In the genomic region with DNA sequence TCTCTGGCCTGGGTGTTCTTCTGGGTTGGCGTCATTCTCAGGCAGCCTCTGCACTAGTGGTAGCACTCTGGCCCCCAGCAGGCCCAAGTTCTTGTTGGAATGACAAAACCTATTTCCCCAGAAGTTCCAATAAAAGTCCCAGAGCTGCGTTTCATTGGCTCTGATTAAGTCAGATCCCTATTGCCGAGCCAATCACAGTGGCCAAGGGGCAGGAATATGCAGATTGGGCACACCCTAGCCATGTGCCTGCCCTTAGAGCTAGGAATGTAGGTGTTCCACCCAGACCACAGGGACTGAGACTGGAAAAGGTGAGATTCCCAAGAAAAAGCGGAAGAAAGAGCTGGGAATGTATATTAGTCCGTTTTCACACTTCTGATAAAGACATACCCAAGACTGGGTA, we compare ENCODE assay signal across 17 cellular contexts. TPM values are rescaled to one million over a fixed set of nuclear protein-coding genes. Genes with fewer than 3 reads are reported as not detected.
DNase-seq lines count a peak whose midpoint lies in the region; ATAC-seq, FAIRE-seq and TF ChIP-seq lines count a peak whose summit lies in the region.
"Had no signal": no experiment of that assay in that cellular context is flagged by ENCODE, and none has a peak within 500 bp of the region (broad histone marks: within the 10 kb centered on the region; RNA-seq: fewer than 3 reads in every experiment).

No MANE protein-coding gene starts in this region.

- H2AFZ ChIP-seq in GM23338 (no peak overlapping the region), K562 (ENCODE audit: low read depth, low read length) (no peak overlapping the region)
- H2AFZ ChIP-seq: PC-9 had no signal

- H3K4me3 ChIP-seq in BLaER1: no peak overlapping the region
- H3K4me3 ChIP-seq in GM23338: no peak overlapping the region
- H3K4me3 ChIP-seq in K562: no peak overlapping the region
- no peak overlapping the region for H3K4me3 ChIP-seq in mesendoderm (ENCODE audit: low read length)
- no peak overlapping the region for H3K4me3 ChIP-seq in vagina
- H3K4me3 ChIP-seq: GM12878, PC-9 had no signal

- H3K27me3 Mint-ChIP-seq in GM23338 (ENCODE audit: insufficient read depth, low read depth, poor library complexity): peaks cover 6% of the 10 kb centered on the region

- H3K36me3 ChIP-seq in BLaER1 (peaks cover 99% of the 10 kb centered on the region), GM23338 (ENCODE audit: insufficient read depth) (peaks cover 10% of the 10 kb centered on the region), K562 (ENCODE audit: control insufficient read depth, insufficient read depth, low read length) (peaks cover 80% of the 10 kb centered on the region), mesendoderm (ENCODE audit: control insufficient read depth, insufficient read depth, low read length) (peaks cover 6% of the 10 kb centered on the region), vagina (peaks cover 0 to 76% of the 10 kb centered on the region in 2 donors)

- CTCF ChIA-PET in K562 (lab: Yijun Ruan, JAX; ENCODE audit: low intra/inter-chr PET ratio): no interaction called here

- POLR2A ChIA-PET in K562 (lab: Yijun Ruan, JAX): interaction anchor here (0.7 to 1.8 kb wide), 3 partner anchors 12 to 1449 kb away, joined by 3 to 7 read pairs (median 6); no protein-coding TSS in a partner anchor

- no peak overlapping the region for H2AK5ac ChIP-seq in mesendoderm (ENCODE audit: low read length)

- H3K4me3 Mint-ChIP-seq in GM23338: no peak overlapping the region
- H3K4me3 Mint-ChIP-seq: CD14-positive monocyte had no signal

- H3K79me2 ChIP-seq in GM23338 (replicated peaks; ENCODE audit: insufficient read depth): no peaks in the 10 kb centered on the region
- H3K79me2 ChIP-seq in K562 (ENCODE audit: control insufficient read depth, insufficient read depth, low read length): no peaks in the 10 kb centered on the region
- no peaks in the 10 kb centered on the region for H3K79me2 ChIP-seq in mesendoderm (ENCODE audit: control insufficient read depth, insufficient read depth, low read length)

- H3K27me3 ChIP-seq in BLaER1 (no peaks in the 10 kb centered on the region), GM23338 (ENCODE audit: insufficient read depth) (no peaks in the 10 kb centered on the region), K562 (ENCODE audit: control insufficient read depth in 2 of 2, insufficient read depth in 2 of 2, low read length in 2 of 2) (no peaks in the 10 kb centered on the region), mesendoderm (ENCODE audit: insufficient read depth, low read length, poor library complexity) (no peaks in the 10 kb centered on the region), vagina (no peaks in the 10 kb centered on the region)

- FAIRE-seq in K562 (lab: Jason Lieb, UNC): no peak
- FAIRE-seq: GM12878 had no signal

- no peak overlapping the region for H3K23ac ChIP-seq in mesendoderm (ENCODE audit: low read length)

- peaks cover 53% of the 10 kb centered on the region for H3K36me3 Mint-ChIP-seq in GM23338 (ENCODE audit: low read depth)

- H3K27ac Mint-ChIP-seq in GM23338: no peak overlapping the region

- peak; percentile 87 for ATAC-seq in GM23338
- ATAC-seq in K562: no peak
- ATAC-seq: GM12878 had no signal

- H3K9me3 ChIP-seq in BLaER1 (peaks cover 20% of the 10 kb centered on the region), K562 (replicated peaks; ENCODE audit: control insufficient read depth, insufficient read depth, low read depth, low read length) (peaks cover 12% of the 10 kb centered on the region), vagina (no peaks in the 10 kb centered on the region)

- in situ Hi-C loops in K562 (cut with MboI): no loop called here

- no peak overlapping the region for H3K27ac ChIP-seq in BLaER1
- no peak overlapping the region for H3K27ac ChIP-seq in GM23338 (ENCODE audit: low read depth)
- H3K27ac ChIP-seq in K562 (ENCODE audit: extremely low read depth, low read depth, low read length): no peak overlapping the region
- H3K27ac ChIP-seq in mesendoderm (ENCODE audit: low read depth, low read length): no peak overlapping the region
- H3K27ac ChIP-seq in vagina: no peak overlapping the region
- H3K27ac ChIP-seq: PC-9 had no signal

- no peak overlapping the region for H3K4ac ChIP-seq in mesendoderm (ENCODE audit: low read depth, low read length)

- no peaks in the 10 kb centered on the region for H3K9me1 ChIP-seq in K562 (ENCODE audit: control insufficient read depth, insufficient read depth, low read length)

- no peak for TF ChIP-seq RAD21 in K562 (CRISPR knock-in tag; conservative IDR thresholded peaks at IDR 0.05 in 1 of 2, IDR thresholded peaks at IDR 0.05 in 1 of 2)

- H3K9me3 Mint-ChIP-seq in GM23338: peaks cover 3% of the 10 kb centered on the region; the same call in 2 of the 3 replicates

- TF ChIP-seq CTCF in GM23338 (conservative IDR thresholded peaks at IDR 0.05; ENCODE audit: low read depth in 2 of 2) (no peak), K562 (IDR thresholded peaks at IDR 0.05 in 2 of 3, conservative IDR thresholded peaks at IDR 0.05 in 1 of 3; ENCODE audit: insufficient read depth in 2 of 3, low read depth in 1 of 3, low read length in 3 of 3) (no peak), vagina (IDR thresholded peaks at IDR 0.05) (no peak)

- peaks cover 15% of the 10 kb centered on the region for H3K4me1 ChIP-seq in BLaER1
- no peaks in the 10 kb centered on the region for H3K4me1 ChIP-seq in GM23338 (ENCODE audit: insufficient read depth)
- no peaks in the 10 kb centered on the region; a peak in 1 of 5 replicates for H3K4me1 ChIP-seq in K562 (replicated peaks in 1 of 2; ENCODE audit: control insufficient read depth in 2 of 2, insufficient read depth in 2 of 2, low read length in 2 of 2)
- H3K4me1 ChIP-seq in mesendoderm (ENCODE audit: control insufficient read depth, low read depth, low read length): no peaks in the 10 kb centered on the region
- no peaks in the 10 kb centered on the region for H3K4me1 ChIP-seq in vagina

- DNase-seq in GM23338 (ENCODE audit: low spot score) (peak; percentile 50), K562 (ENCODE audit: extremely low read depth in 1 of 4, low spot score in 3 of 4) (peak in 2 of 4 experiments; percentile 31 to 32), mesendoderm (peak; percentile 19), COLO829 (ENCODE audit: low spot score) (no peak), NCI-H146 treated with DMSO at 0.1 percent for 48 hours (lab: John Stamatoyannopoulos, UW; ENCODE audit: unreplicated experiment) (no peak), vagina (ENCODE audit: extremely low spot score in 2 of 2) (no peak)
- DNase-seq: COR-L47, MM.1S, NCI-H1105 treated with DMSO at 0.1 percent for 48 hours, NCI-H1694 treated with DMSO at 0.1 percent for 48 hours, NCI-H2107, NCI-H510A, NCI-H774, PC-9 had no signal

- H3K9ac ChIP-seq in BLaER1 (no peak overlapping the region), K562 (ENCODE audit: insufficient read depth in 1 of 2, low read depth in 2 of 2, low read length in 2 of 2) (no peak overlapping the region), mesendoderm (ENCODE audit: low read length) (no peak overlapping the region)

- no peaks in the 10 kb centered on the region for H3K79me1 ChIP-seq in mesendoderm (ENCODE audit: low read length)

- no peak overlapping the region for H3K56ac ChIP-seq in mesendoderm (ENCODE audit: low read length)

- no peaks in the 10 kb centered on the region for H3K4me1 Mint-ChIP-seq in GM23338
- H3K4me1 Mint-ChIP-seq: CD14-positive monocyte had no signal

- no peak overlapping the region for H4K5ac ChIP-seq in mesendoderm (ENCODE audit: low read length)

- no peak overlapping the region for H3K18ac ChIP-seq in mesendoderm (ENCODE audit: low read length)

- H3F3A ChIP-seq in GM23338 (replicated peaks; ENCODE audit: low read depth): no peaks in the 10 kb centered on the region

- peak overlapping the region; percentile 60; the same call in 1 of the 2 replicates for H3K4me2 ChIP-seq in BLaER1
- no peak overlapping the region for H3K4me2 ChIP-seq in GM23338
- no peak overlapping the region for H3K4me2 ChIP-seq in K562 (ENCODE audit: insufficient read depth, low read length)
- no peak overlapping the region for H3K4me2 ChIP-seq in mesendoderm (ENCODE audit: low read length)
- H3K4me2 ChIP-seq: PC-9 had no signal

- 83% methylated on average over 5 of the region's 5 CpGs for WGBS in K562 (ENCODE audit: insufficient coverage, low coverage, missing lambda C conversion rate)
- no CpG with 5 or more reads among the region's 5 CpGs for WGBS in mesendoderm (ENCODE audit: extremely low coverage, insufficient coverage, low lambda C conversion rate)

- no peak overlapping the region for H2BK15ac ChIP-seq in mesendoderm (replicated peaks; ENCODE audit: low read depth)

- intact Hi-C loops in K562 (cut with micrococcal nuclease) (no loop called here), vagina (cut with DNase I) (no loop called here)

- peaks cover 6% of the 10 kb centered on the region; the same call in 1 of the 2 replicates for H4K20me1 ChIP-seq in BLaER1
- H4K20me1 ChIP-seq in GM23338 (replicated peaks; ENCODE audit: insufficient read depth): no peaks in the 10 kb centered on the region
- no peaks in the 10 kb centered on the region for H4K20me1 ChIP-seq in K562 (replicated peaks; ENCODE audit: control insufficient read depth, insufficient read depth, low read length)

- no peak overlapping the region for H2BK120ac ChIP-seq in mesendoderm (ENCODE audit: low read depth, low read length)

- no peak for TF ChIP-seq POLR2A in K562 (conservative IDR thresholded peaks at IDR 0.05)
- TF ChIP-seq POLR2A in vagina (IDR thresholded peaks at IDR 0.05): no peak

- H4K8ac ChIP-seq in mesendoderm (ENCODE audit: low read depth, low read length): no peak overlapping the region

- no peak overlapping the region for H2BK5ac ChIP-seq in mesendoderm (ENCODE audit: low read length)

- BruUV-seq in K562 (replicated peaks; lab: Mats Ljungman, UMichigan): TSS peak; percentile 26

- H3K9me2 ChIP-seq in GM23338 (ENCODE audit: insufficient read depth): no peaks in the 10 kb centered on the region

- no peak for TF ChIP-seq EP300 in K562 (IDR thresholded peaks at IDR 0.05; ENCODE audit: low read length)

RNA-seq across cellular contexts. Expression of a gene that starts 44.9 kb away (rescaled TPM):
- 109 and 141 TPM in 2 replicates for total RNA-seq in GM23338 (2014; rRNA removed; shearing (Covaris generic))
- polyA plus RNA-seq in GM23338 (2016; fragmentation: Nextera tagmentation; extraction: Ambion mirVana) (62.7 and 64.4 TPM in 2 replicates), K562 (2011; rRNA removed) (151 and 192 TPM in 2 replicates), K562 (2014; fragmentation: Illumina TruSeq; extraction: Trizol) (128 and 149 TPM in 2 replicates), K562 (2014; fragmentation: Nextera tagmentation; extraction: Ambion mirVana) (10 to 100 TPM; 17.7 to 25.3 TPM), K562 (2014; rRNA removed) (77.3 and 95.9 TPM in 2 replicates)
- total RNA-seq in K562 (2011; cell fraction: chromatin; rRNA removed; ENCODE audit: low replicate concordance): 337 and 699 TPM in 2 replicates
- 179 and 196 TPM in 2 replicates for total RNA-seq in K562 (2011; cell fraction: nucleolus; rRNA removed)
- 243 and 244 TPM in 2 replicates for total RNA-seq in K562 (2011; cell fraction: nucleoplasm; rRNA removed)
- total RNA-seq in K562 (2014; rRNA removed) (78.2 and 82.6 TPM in 2 replicates), K562 (2014; rRNA removed; fragmentation: Illumina TruSeq; extraction: Trizol) (67.6 and 81.1 TPM in 2 replicates), K562 (2015; rRNA removed; fragmentation: Illumina TruSeq; extraction: Trizol) (73.9 and 83.8 TPM in 2 replicates), K562 (2021) (101 and 113 TPM in 2 replicates), vagina (38.5 TPM)
- 128 and 145 TPM in 2 replicates for polyA plus RNA-seq in K562 (2011; cell fraction: cytosol; rRNA removed)
- polyA plus RNA-seq in K562 (2011; cell fraction: nucleus; rRNA removed): 458 and 560 TPM in 2 replicates
- polyA plus RNA-seq in K562 (2012): 62.8 and 102 TPM in 2 replicates
- 241 and 345 TPM in 2 replicates for polyA minus RNA-seq in K562 (2011; rRNA and poly(A)+ RNA removed)
- polyA minus RNA-seq in K562 (2011; cell fraction: cytosol; rRNA and poly(A)+ RNA removed): 104 and 113 TPM in 2 replicates
- polyA minus RNA-seq in K562 (2011; cell fraction: nucleus; rRNA and poly(A)+ RNA removed): 100 and 315 TPM in 2 replicates
- 52.1 TPM for polyA plus RNA-seq in mesendoderm (2013, experiment 1 of 2)
- polyA plus RNA-seq in mesendoderm (2013, experiment 2 of 2): 52.4 TPM

RNA-seq across cellular contexts. Expression of a gene that starts 46.2 kb away (rescaled TPM):
- 23.9 and 26.8 TPM in 2 replicates for total RNA-seq in GM23338 (2014; rRNA removed; shearing (Covaris generic))
- polyA plus RNA-seq in GM23338 (2016; fragmentation: Nextera tagmentation; extraction: Ambion mirVana) (5.4 and 5.7 TPM in 2 replicates), K562 (2011; rRNA removed) (12.2 and 13.7 TPM in 2 replicates), K562 (2014; fragmentation: Illumina TruSeq; extraction: Trizol) (23.0 and 26.3 TPM in 2 replicates), K562 (2014; fragmentation: Nextera tagmentation; extraction: Ambion mirVana) (1 to 10 TPM; 3.0 to 3.4 TPM), K562 (2014; rRNA removed) (11.3 and 15.3 TPM in 2 replicates)
- 80.4 and 136 TPM in 2 replicates for total RNA-seq in K562 (2011; cell fraction: chromatin; rRNA removed; ENCODE audit: low replicate concordance)
- total RNA-seq in K562 (2011; cell fraction: nucleolus; rRNA removed): 75.0 and 81.5 TPM in 2 replicates
- 92.4 and 163 TPM in 2 replicates for total RNA-seq in K562 (2011; cell fraction: nucleoplasm; rRNA removed)
- total RNA-seq in K562 (2014; rRNA removed) (13.1 and 14.8 TPM in 2 replicates), K562 (2014; rRNA removed; fragmentation: Illumina TruSeq; extraction: Trizol) (14.6 and 18.3 TPM in 2 replicates), K562 (2015; rRNA removed; fragmentation: Illumina TruSeq; extraction: Trizol) (12.1 and 12.9 TPM in 2 replicates), K562 (2021) (33.7 and 35.2 TPM in 2 replicates), vagina (50.3 TPM)
- polyA plus RNA-seq in K562 (2011; cell fraction: cytosol; rRNA removed): 20.2 and 20.3 TPM in 2 replicates
- polyA plus RNA-seq in K562 (2011; cell fraction: nucleus; rRNA removed): 32.2 and 38.1 TPM in 2 replicates
- 10.6 and 18.8 TPM in 2 replicates for polyA plus RNA-seq in K562 (2012)
- polyA minus RNA-seq in K562 (2011; rRNA and poly(A)+ RNA removed): 29.6 and 31.7 TPM in 2 replicates
- polyA minus RNA-seq in K562 (2011; cell fraction: cytosol; rRNA and poly(A)+ RNA removed): 28.4 and 40.3 TPM in 2 replicates
- polyA minus RNA-seq in K562 (2011; cell fraction: nucleus; rRNA and poly(A)+ RNA removed): 12.3 and 15.8 TPM in 2 replicates
- 6.1 TPM for polyA plus RNA-seq in mesendoderm (2013, experiment 1 of 2)
- 5.5 TPM for polyA plus RNA-seq in mesendoderm (2013, experiment 2 of 2)

Comparison
In these comparisons a context has a peak if more than half of its experiments do, and no peak if none do; other contexts are left out.
1. DNase-seq: peak in GM23338 (single experiment) and mesendoderm (single experiment); none in COLO829 (single experiment), NCI-H146 treated with DMSO at 0.1 percent for 48 hours (single experiment) and vagina (0 of 2).